Comparison of ENCODE assay signal across 1 cellular context in genomic region chr20:9889270-9889981, GRCh38.
TF ChIP-seq lines count a peak whose summit lies in the region.

No MANE protein-coding gene starts in this region.

TF ChIP-seq in SK-N-SH treated with all-trans-retinoic acid at 6 μM for 48 hours, 23 proteins besides CTCF, POLR2A, EP300 and RAD21 (continued from another document):
- TF ChIP-seq PATZ1 (CRISPR knock-in tag; IDR thresholded peaks at IDR 0.05; ENCODE audit: borderline replicate concordance) (no peak), ZFP30 (CRISPR knock-in tag; IDR thresholded peaks at IDR 0.05) (no peak), ESRRG (CRISPR knock-in tag; IDR thresholded peaks at IDR 0.05) (no peak), TOX (CRISPR knock-in tag; IDR thresholded peaks at IDR 0.05; ENCODE audit: borderline replicate concordance) (no peak), RARB (CRISPR knock-in tag; IDR thresholded peaks at IDR 0.05) (no peak), ZNF8 (CRISPR knock-in tag; IDR thresholded peaks at IDR 0.05) (no peak)
